Comparison of ENCODE assay signal across 1 cellular context in genomic region chr11:121561240-121561639, GRCh38.
TF ChIP-seq lines count a peak whose summit lies in the region.

No MANE protein-coding gene starts in this region.

TF ChIP-seq in liver, 16 proteins besides CTCF, POLR2A, EP300 and RAD21 (continued from another document):
- TF ChIP-seq REST (IDR thresholded peaks at IDR 0.05) = no peak
- TF ChIP-seq ATF3 (IDR thresholded peaks at IDR 0.05) = no peak
- TF ChIP-seq TAF1 (conservative IDR thresholded peaks at IDR 0.05) = no peak
- TF ChIP-seq JUND (IDR thresholded peaks at IDR 0.05) = no peak
- TF ChIP-seq YY1 (IDR thresholded peaks at IDR 0.05) = no peak
- TF ChIP-seq EGR1 (IDR thresholded peaks at IDR 0.05; ENCODE audit: low read depth in 2 of 2) = no peak
- no peak for TF ChIP-seq SP1 (IDR thresholded peaks at IDR 0.05)
- TF ChIP-seq NR2F2 (IDR thresholded peaks at IDR 0.05) = no peak
- TF ChIP-seq, protein P1, sequence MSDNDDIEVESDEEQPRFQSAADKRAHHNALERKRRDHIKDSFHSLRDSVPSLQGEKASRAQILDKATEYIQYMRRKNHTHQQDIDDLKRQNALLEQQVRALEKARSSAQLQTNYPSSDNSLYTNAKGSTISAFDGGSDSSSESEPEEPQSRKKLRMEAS (IDR thresholded peaks at IDR 0.05) = no peak
- TF ChIP-seq ZBTB33 (IDR thresholded peaks at IDR 0.05) = no peak
